Comparison of ENCODE assay signal across 8 cellular contexts in the genomic region with DNA sequence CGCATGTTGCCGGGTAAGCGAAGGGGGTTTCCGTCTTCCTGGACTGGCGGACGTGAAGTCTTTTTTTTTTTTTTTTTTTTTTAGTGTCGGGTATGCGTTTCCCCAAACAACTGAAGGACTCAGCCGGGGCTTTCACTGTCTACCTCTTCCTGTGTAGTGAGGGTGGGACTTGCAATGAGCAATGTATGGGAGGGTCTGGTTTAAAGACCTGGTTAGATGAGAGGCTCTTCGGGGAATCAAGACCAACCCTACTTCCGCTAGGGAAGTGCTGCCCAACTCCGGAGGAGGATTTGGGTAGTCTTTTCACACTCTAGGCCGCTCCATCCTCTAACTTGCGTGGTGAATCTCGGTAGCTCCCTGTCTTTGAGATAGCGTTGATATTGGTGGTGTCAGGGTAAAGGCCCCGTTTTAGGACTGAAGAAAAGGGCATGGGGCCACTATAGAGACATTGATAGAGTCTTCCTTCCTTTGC. TPM values are rescaled to one million over a fixed set of nuclear protein-coding genes. Genes with fewer than 3 reads are reported as not detected.
DNase-seq lines count a peak whose midpoint lies in the region; TF ChIP-seq lines count a peak whose summit lies in the region.

No MANE protein-coding gene starts in this region.

- DNase-seq in GM12864 (ENCODE audit: low read depth) (peak; percentile 52), HCEC 1CT (peak; percentile 55), M059J (ENCODE audit: low read depth) (peak; percentile 76), T-helper 9 cell (peak; percentile 78), brain pericyte (ENCODE audit: low read depth, low spot score) (peak; percentile 27), iris pigment epithelial cell (ENCODE audit: low read depth) (peak; percentile 73), GM19240 (ENCODE audit: insufficient read length, low spot score) (no peak)
- peak; percentile 70 for DNase-seq in stimulated activated CD4-positive, alpha-beta T cell treated with anti-CD3 and anti-CD28 coated beads, Interleukin-15, amount 100 ng/mL, for 24 hours

- H3K4me3 ChIP-seq in GM12864 (ENCODE audit: low read depth, low read length): peak overlapping the region; percentile 97

- no peak for TF ChIP-seq CTCF in GM12864 (IDR thresholded peaks at IDR 0.05; ENCODE audit: low read depth, low read length, missing control alignments)

RNA-seq across cellular contexts. Expression of a gene that starts 0.8 kb away (rescaled TPM):
- total RNA-seq in M059J (2014; rRNA removed; shearing (Covaris generic)): 39.1 and 55.9 TPM in 2 replicates
